Comparison of ENCODE assay signal across 7 cellular contexts in genomic region chr5:64864171-64864570, GRCh38.
"Had no signal": no experiment of that assay in that cellular context is flagged by ENCODE, and none has a peak within 500 bp of the region (broad histone marks: within the 10 kb centered on the region; RNA-seq: fewer than 3 reads in every experiment).

No MANE protein-coding gene starts in this region.

- H3K4me3 ChIP-seq: GM12878 had no signal

- FAIRE-seq: GM12878, GM12891, GM12892, GM18507, GM19239 had no signal

- DNase-seq: GDM1, GF-D8 had no signal
